Comparison of ENCODE assay signal across 1 cellular context in genomic region chrX:95949588-95949987, GRCh38.
TF ChIP-seq lines count a peak whose summit lies in the region.

No MANE protein-coding gene starts in this region.

TF ChIP-seq in A549, 52 proteins besides CTCF, POLR2A, EP300 and RAD21 (continued from another document):
- TF ChIP-seq REST (IDR thresholded peaks at IDR 0.05) = no peak
- no peak for TF ChIP-seq ESRRA (IDR thresholded peaks at IDR 0.05; ENCODE audit: borderline replicate concordance, low read length)
- TF ChIP-seq ZNF302 (CRISPR knock-in tag; IDR thresholded peaks at IDR 0.05) = no peak
- no peak for TF ChIP-seq FOSB (CRISPR knock-in tag; IDR thresholded peaks at IDR 0.05)
- TF ChIP-seq ATOH8 (CRISPR knock-in tag; IDR thresholded peaks at IDR 0.05; ENCODE audit: low read depth) = no peak
- no peak for TF ChIP-seq HOXB5 (CRISPR knock-in tag; IDR thresholded peaks at IDR 0.05)
- no peak for TF ChIP-seq PBX3 (IDR thresholded peaks at IDR 0.05)
- TF ChIP-seq FOSL2 (IDR thresholded peaks at IDR 0.05) = no peak
- TF ChIP-seq FOSL2 (CRISPR knock-in tag; IDR thresholded peaks at IDR 0.05) = no peak
- no peak for TF ChIP-seq SREBF2 (IDR thresholded peaks at IDR 0.05)
- no peak for TF ChIP-seq CHD4 (IDR thresholded peaks at IDR 0.05; ENCODE audit: borderline replicate concordance)
